In genomic region chr14:58272589-58273372, GRCh38 we compare ENCODE assay signal across 9 cellular contexts. TPM values are rescaled to one million over a fixed set of nuclear protein-coding genes. Genes with fewer than 3 reads are reported as not detected.
DNase-seq lines count a peak whose midpoint lies in the region; ATAC-seq, FAIRE-seq and TF ChIP-seq lines count a peak whose summit lies in the region.
"Had no signal": no experiment of that assay in that cellular context is flagged by ENCODE, and none has a peak within 500 bp of the region (broad histone marks: within the 10 kb centered on the region; RNA-seq: fewer than 3 reads in every experiment).

No MANE protein-coding gene starts in this region.

- H3K36me3 ChIP-seq in kidney (ENCODE audit: control insufficient read depth in 1 of 2, insufficient read depth in 2 of 2, low read length in 2 of 2), result peaks cover 21 to 48% of the 10 kb centered on the region in 2 donors
- peaks cover 6 to 8% of the 10 kb centered on the region in 2 donors for H3K36me3 ChIP-seq in prostate gland

- peak overlapping the region; percentile 74 to 86 for H3K27ac ChIP-seq in kidney (ENCODE audit: low read depth in 2 of 2, low read length in 2 of 2)
- no peak overlapping the region for H3K27ac ChIP-seq in substantia nigra (ENCODE audit: low read depth, low read length, poor library complexity, severe bottlenecking)
- no peak overlapping the region for H3K27ac ChIP-seq in prostate gland

- POLR2A ChIA-PET in HEK293T (lab: Yijun Ruan, JAX), result interaction anchor here (0.7 to 4.6 kb wide), 2 partner anchors 25 to 28 kb away, joined by 3 to 21 read pairs; partner anchors contain the start of genes ARID4A and PSMA3

- peak; percentile 74 for FAIRE-seq in kidney (lab: Jason Lieb, UNC)

- TF ChIP-seq POLR2A in prostate gland (IDR thresholded peaks at IDR 0.05), result no peak

- CTCF ChIA-PET in HEK293T (lab: Yijun Ruan, JAX), result no interaction called here

- 66% methylated on average over 4 of the region's 4 CpGs for WGBS in prostate gland

- TF ChIP-seq CTCF in kidney (IDR thresholded peaks at IDR 0.05; ENCODE audit: borderline replicate concordance, extremely low read depth, insufficient read depth), result no peak
- no peak for TF ChIP-seq CTCF in prostate gland (IDR thresholded peaks at IDR 0.05)

- H3K9me3 ChIP-seq in kidney (ENCODE audit: control insufficient read depth in 1 of 2, low read length in 2 of 2) (no peaks in the 10 kb centered on the region), prostate gland (no peaks in the 10 kb centered on the region)

- H3K27me3 ChIP-seq in prostate gland (replicated peaks; ENCODE audit: insufficient read depth), result no peaks in the 10 kb centered on the region

- intact Hi-C loops in kidney (cut with DNase I) (no loop called here), prostate gland (cut with DNase I) (no loop called here)

- peak overlapping the region in 1 of 2 donors; percentile 10 for H3K9ac ChIP-seq in kidney (ENCODE audit: low read length in 2 of 2)

- H3K4me1 ChIP-seq in kidney (ENCODE audit: control insufficient read depth in 1 of 2, insufficient read depth in 1 of 2, low read depth in 1 of 2, low read length in 2 of 2), result peaks cover 7% of the 10 kb centered on the region in 2 donors
- no peaks in the 10 kb centered on the region for H3K4me1 ChIP-seq in prostate gland (replicated peaks)

- no peak for ATAC-seq in GM21515 (IDR thresholded peaks at IDR 0.05; ENCODE audit: unreplicated experiment)

- DNase-seq in AG08396 (ENCODE audit: low spot score), result peak; percentile 12
- DNase-seq in HEK293T (ENCODE audit: extremely low spot score), result peak; percentile 17
- DNase-seq in astrocyte of the hippocampus (ENCODE audit: low read depth, low spot score), result peak; percentile 50
- no peak for DNase-seq in kidney
- no peak for DNase-seq in substantia nigra (lab: John Stamatoyannopoulos, UW)
- DNase-seq in GF-D8 (lab: John Stamatoyannopoulos, UW), result no peak
- no peak for DNase-seq in prostate gland (ENCODE audit: low spot score)
- DNase-seq: activated CD8-positive, alpha-beta memory T cell treated with anti-CD3 and anti-CD28 coated beads, Interleukin-2, amount 50 U/mL, for 4 hours had no signal

- H3K4me3 ChIP-seq in kidney (ENCODE audit: low read length in 2 of 2), result no peak overlapping the region
- H3K4me3 ChIP-seq in prostate gland, result no peak overlapping the region

TF ChIP-seq in HEK293T, 16 proteins besides CTCF, POLR2A, EP300 and RAD21:
- TF ChIP-seq L3MBTL2 (conservative IDR thresholded peaks at IDR 0.05), result no peak
- no peak for TF ChIP-seq FOXM1 (IDR thresholded peaks at IDR 0.05; ENCODE audit: borderline replicate concordance)
- TF ChIP-seq LEF1 (IDR thresholded peaks at IDR 0.05; ENCODE audit: borderline replicate concordance), result no peak
- no peak for TF ChIP-seq SP1 (IDR thresholded peaks at IDR 0.05)
- no peak for TF ChIP-seq ZNF384 (IDR thresholded peaks at IDR 0.05)
- TF ChIP-seq CTBP1 (IDR thresholded peaks at IDR 0.05; ENCODE audit: borderline replicate concordance), result no peak
- no peak for TF ChIP-seq TARDBP (IDR thresholded peaks at IDR 0.05)
TF ChIP-seq in HEK293T: peak in this region for 0.

RNA-seq across cellular contexts. Expression of gene ARID4A, which starts 25.6 kb away (rescaled TPM):
- 32.5 TPM for total RNA-seq in kidney
- polyA plus RNA-seq in kidney (ENCODE audit: insufficient read depth, low read depth, low replicate concordance), result 3.9 TPM
- total RNA-seq in prostate gland, result 10 to 100 TPM; 10.0 to 14.8 TPM

RNA-seq across cellular contexts. Expression of gene PSMA3, which starts 28.1 kb away (rescaled TPM):
- total RNA-seq in kidney (151 TPM), prostate gland (10 to 100 TPM; 76.8 to 93.7 TPM)
- 164 TPM for polyA plus RNA-seq in kidney (ENCODE audit: insufficient read depth, low read depth, low replicate concordance)

Comparison
In these comparisons a context has a peak if more than half of its experiments do, and no peak if none do; other contexts are left out.
1. DNase-seq: peak in AG08396 (single experiment), HEK293T (single experiment) and astrocyte of the hippocampus (single experiment); none in kidney (single experiment), substantia nigra (0 of 49), GF-D8 (single experiment) and prostate gland (single experiment).
2. H3K27ac ChIP-seq: peak in kidney (2 of 2); none in substantia nigra (single experiment) and prostate gland (0 of 2).